8 cellular contexts compared by ENCODE assay signal in the genomic region with DNA sequence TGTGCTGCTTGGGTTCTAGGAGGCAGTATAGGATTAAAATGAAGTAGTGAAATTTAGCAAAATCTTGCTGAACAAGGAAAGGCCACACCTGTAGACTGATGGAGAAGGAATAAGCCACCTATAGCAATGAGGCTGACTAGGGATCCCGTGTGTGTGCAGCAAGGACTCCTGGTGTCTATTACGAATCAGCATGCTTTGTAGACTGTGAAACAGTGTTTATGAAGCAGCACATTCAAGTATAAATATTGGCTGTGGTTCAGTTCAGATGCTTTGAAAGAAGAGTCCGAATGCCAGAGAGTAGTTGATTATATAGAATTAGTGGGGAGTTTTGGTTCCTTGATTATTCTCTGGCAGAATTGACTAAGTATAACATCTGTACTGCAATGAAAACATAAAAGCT. TPM values are rescaled to one million over a fixed set of nuclear protein-coding genes. Genes with fewer than 3 reads are reported as not detected.
DNase-seq lines count a peak whose midpoint lies in the region; ATAC-seq and TF ChIP-seq lines count a peak whose summit lies in the region.

No MANE protein-coding gene starts in this region.

- H4K20me1 ChIP-seq in fibroblast of lung (ENCODE audit: control insufficient read depth, extremely low read depth, insufficient read depth, low read length), result peaks cover 4% of the 10 kb centered on the region

- H3K9ac ChIP-seq in ES-I3 (ENCODE audit: low read depth, low read length) (peak overlapping the region; percentile 96; the same call in 1 of the 2 replicates), fibroblast of lung (ENCODE audit: insufficient read depth, low read length) (no peak overlapping the region)

- no peaks in the 10 kb centered on the region for H3K9me3 ChIP-seq in ES-I3 (ENCODE audit: control insufficient read depth, insufficient read depth, low read length)
- H3K9me3 ChIP-seq in fibroblast of lung (ENCODE audit: control insufficient read depth, insufficient read depth, low read depth, low read length), result no peaks in the 10 kb centered on the region
- no peaks in the 10 kb centered on the region for H3K9me3 ChIP-seq in prostate gland

- no peak for TF ChIP-seq CTCF in WI38 (IDR thresholded peaks at IDR 0.05; ENCODE audit: low read depth, low read length)
- no peak for TF ChIP-seq CTCF in fibroblast of lung (conservative IDR thresholded peaks at IDR 0.05 in 1 of 2, IDR thresholded peaks at IDR 0.05 in 1 of 2; ENCODE audit: low read depth in 1 of 2, low read length in 2 of 2)
- no peak for TF ChIP-seq CTCF in prostate gland (IDR thresholded peaks at IDR 0.05)

- DNase-seq in fibroblast of lung (ENCODE audit: low read depth in 2 of 2), result peak in 1 of 2 donors; percentile 54
- DNase-seq in prostate gland (ENCODE audit: low spot score), result no peak
- DNase-seq in NOMO-1 treated with DMSO at 0.1 percent for 48 hours (lab: John Stamatoyannopoulos, UW; ENCODE audit: unreplicated experiment), result no peak
- DNase-seq in occipital lobe (lab: John Stamatoyannopoulos, UW), result no peak

- H3K36me3 ChIP-seq in ES-I3 (ENCODE audit: insufficient read depth, low read length), result no peaks in the 10 kb centered on the region
- no peaks in the 10 kb centered on the region for H3K36me3 ChIP-seq in fibroblast of lung (ENCODE audit: control insufficient read depth, insufficient read depth, low read length)
- H3K36me3 ChIP-seq in prostate gland, result no peaks in the 10 kb centered on the region

- no peak for TF ChIP-seq POLR2A in prostate gland (IDR thresholded peaks at IDR 0.05)

- no peak overlapping the region for H2AFZ ChIP-seq in fibroblast of lung (ENCODE audit: low read length)

- peaks cover 10% of the 10 kb centered on the region for H3K4me1 ChIP-seq in ES-I3 (ENCODE audit: insufficient read depth, low read length)
- peaks cover 27% of the 10 kb centered on the region for H3K4me1 ChIP-seq in fibroblast of lung (ENCODE audit: control insufficient read depth, extremely low read depth, insufficient read depth, low read length)
- H3K4me1 ChIP-seq in prostate gland (replicated peaks), result no peaks in the 10 kb centered on the region

- H3K79me2 ChIP-seq in fibroblast of lung (ENCODE audit: control insufficient read depth, insufficient read depth, low read length), result peaks cover 63% of the 10 kb centered on the region

- intact Hi-C loops in prostate gland (cut with DNase I), result loop anchor here (1.0 kb wide), 1 partner anchor 42 kb away; a partner anchor contains a TSS

- H3K4me2 ChIP-seq in fibroblast of lung (ENCODE audit: extremely low read depth, insufficient read depth, low read length), result peak overlapping the region; percentile 99

- no peaks in the 10 kb centered on the region for H3K27me3 ChIP-seq in fibroblast of lung (ENCODE audit: control insufficient read depth, insufficient read depth, low read length)
- no peaks in the 10 kb centered on the region for H3K27me3 ChIP-seq in prostate gland (replicated peaks; ENCODE audit: insufficient read depth)

- H3K27ac ChIP-seq in fibroblast of lung (ENCODE audit: insufficient read depth, low read length) (peak overlapping the region; percentile 95), prostate gland (peak overlapping the region; percentile 83)

- 23% methylated on average over 3 of the region's 3 CpGs for WGBS in prostate gland

- H3K4me3 ChIP-seq in WI38 (ENCODE audit: low read depth, low read length), result peak overlapping the region; percentile 67
- H3K4me3 ChIP-seq in fibroblast of lung (replicated peaks in 1 of 4; ENCODE audit: control extremely low read depth in 1 of 4, insufficient read depth in 1 of 4, low read depth in 3 of 4, low read length in 4 of 4), result peak overlapping the region; percentile 57 to 84 (median 72)
- no peak overlapping the region for H3K4me3 ChIP-seq in prostate gland

- ATAC-seq in HG02798 (IDR thresholded peaks at IDR 0.05; ENCODE audit: poor library complexity, unreplicated experiment) (no peak), HG03045 (IDR thresholded peaks at IDR 0.05; ENCODE audit: unreplicated experiment) (no peak)

RNA-seq across cellular contexts. Expression of a gene that starts 41.8 kb away (rescaled TPM):
- total RNA-seq in fibroblast of lung, result 153 and 203 TPM in 2 replicates
- 378 TPM in 2 replicates for polyA plus RNA-seq in fibroblast of lung
- polyA plus RNA-seq in fibroblast of lung (2012), result 255 and 278 TPM in 2 replicates
- polyA minus RNA-seq in fibroblast of lung (ENCODE audit: low replicate concordance), result 43.3 and 57.6 TPM in 2 replicates
- 100 to 1,000 TPM; 251 to 256 TPM for total RNA-seq in prostate gland
- 13.4 TPM for total RNA-seq in occipital lobe

Comparison
In these comparisons a context has a peak if more than half of its experiments do, and no peak if none do; other contexts are left out.
1. H3K4me3 ChIP-seq: peak in WI38 (single experiment) and fibroblast of lung (4 of 4); none in prostate gland (0 of 2).
2. RNA of a gene that starts 41.8 kb away (total RNA-seq): 251 to 256 TPM in prostate gland and 153 to 203 TPM in fibroblast of lung; 13.4 TPM in occipital lobe (single experiment); every median in the first group is over 10 times any median in the second.